ENCODE assay signal across 35 cellular contexts in genomic region chr10:58101682-58102081, GRCh38.
"Had no signal": no experiment of that assay in that cellular context is flagged by ENCODE, and none has a peak within 500 bp of the region (broad histone marks: within the 10 kb centered on the region; RNA-seq: fewer than 3 reads in every experiment).

No MANE protein-coding gene starts in this region.

- H3K27me3 ChIP-seq: MG63 had no signal

- H3K9me3 ChIP-seq: MG63 had no signal

- H3K9ac ChIP-seq: KMS-11 had no signal

- H3K36me3 ChIP-seq: MG63 had no signal

- DNase-seq: Karpas-422, Kasumi-1, MG63, MM.1S, MV-4-11, NCI-H1048, NCI-H1092, NCI-H1105, NCI-H1105 treated with DMSO at 0.1 percent for 48 hours, NCI-H1417, NCI-H1417 treated with DMSO at 0.1 percent for 48 hours, NCI-H1436, NCI-H1436 treated with DMSO at 0.1 percent for 48 hours, NCI-H146, NCI-H1694, NCI-H1694 treated with DMSO at 0.1 percent for 48 hours, NCI-H187, NCI-H187 treated with DMSO at 0.1 percent for 48 hours, NCI-H1930, NCI-H2029, NCI-H2029 treated with DMSO at 0.1 percent for 48 hours, NCI-H2081, NCI-H2081 treated with DMSO at 0.1 percent for 48 hours, NCI-H2107, NCI-H2171, NCI-H2171 treated with DMSO at 0.1 percent for 48 hours, NCI-H2227 treated with DMSO at 0.1 percent for 48 hours, NCI-H226, NCI-H345, NCI-H446, NCI-H446 treated with DMSO at 0.1 percent for 48 hours, NCI-H510A, NCI-H510A treated with DMSO at 0.1 percent for 48 hours, NCI-H524 had no signal

- H3K27ac ChIP-seq: KMS-11 had no signal

- H3K4me3 ChIP-seq: MG63 had no signal
